8 cellular contexts compared by ENCODE assay signal in genomic region chr7:155738652-155739537, GRCh38.
DNase-seq lines count a peak whose midpoint lies in the region; ATAC-seq lines count a peak whose summit lies in the region.

No MANE protein-coding gene starts in this region.

- DNase-seq in EH (ENCODE audit: low read depth) (peak; percentile 76), NCI-H345 (lab: John Stamatoyannopoulos, UW) (peak; percentile 37), ecto neural progenitor cell (ENCODE audit: low spot score) (peak; percentile 62), medulla oblongata (ENCODE audit: extremely low spot score) (peak; percentile 91), epidermal melanocyte (ENCODE audit: insufficient read length, low spot score) (no peak)
- DNase-seq in activated CD4-positive, alpha-beta T cell treated with anti-CD3 and anti-CD28 coated beads, Interleukin-2, amount 50 U/mL, for 24 hours (ENCODE audit: low read depth in 1 of 2, low spot score in 1 of 2), result peak; percentile 46 to 52
- peak; percentile 20 to 35 for DNase-seq in stimulated activated CD8-positive, alpha-beta memory T cell treated with anti-CD3 and anti-CD28 coated beads, Interleukin-4, amount 100 ng/mL, for 1 hour (ENCODE audit: low read depth in 2 of 2, low spot score in 1 of 2)

- ATAC-seq in HG02642 (IDR thresholded peaks at IDR 0.05; ENCODE audit: poor library complexity, unreplicated experiment), result peak; percentile 58
